In genomic region chr12:96710127-96710745, GRCh38 we compare ENCODE assay signal across 16 cellular contexts.
A peak's percentile ranks its signal among the peaks of the same experiment; 100 is the strongest.
DNase-seq lines count a peak whose midpoint lies in the region; ATAC-seq, FAIRE-seq and TF ChIP-seq lines count a peak whose summit lies in the region.
"Had no signal": no experiment of that assay in that cellular context is flagged by ENCODE, and none has a peak within 500 bp of the region (broad histone marks: within the 10 kb centered on the region; RNA-seq: fewer than 3 reads in every experiment).

No MANE protein-coding gene starts in this region.

- FAIRE-seq in HTR-8/SVneo (lab: Jason Lieb, UNC): no peak

- TF ChIP-seq POLR2A in erythroblast (IDR thresholded peaks at IDR 0.05; ENCODE audit: low read length): no peak

- ATAC-seq in left lobe of liver (no peak), HG02852 (IDR thresholded peaks at IDR 0.05; ENCODE audit: unreplicated experiment) (no peak)

- DNase-seq in DMS153 treated with DMSO at 0.1 percent for 48 hours (lab: John Stamatoyannopoulos, UW; ENCODE audit: unreplicated experiment) (peak; percentile 17), HTR-8/SVneo (ENCODE audit: insufficient read length, low spot score) (peak; percentile 14), NCI-H526 treated with DMSO at 0.1 percent for 48 hours (lab: John Stamatoyannopoulos, UW) (peak; percentile 99), islet precursor cell (peak; percentile 63), left lobe of liver (ENCODE audit: low spot score) (no peak), erythroblast (lab: John Stamatoyannopoulos, UW) (no peak)
- DNase-seq: activated CD4-positive, alpha-beta T cell treated with anti-CD3 and anti-CD28 coated beads for 48 hours; activated naive CD8-positive, alpha-beta T cell treated with anti-CD3 and anti-CD28 coated beads, Interleukin-2, amount 10 ng/mL, durations not matched to agents 7 days and 5 days; activated T-cell treated with anti-CD3 and anti-CD28 coated beads, Interleukin-2, amount 50 U/mL, for 24 hours; C1 segment of cervical spinal cord; caudate nucleus; foreskin fibroblast; GF-D8; NCI-H774; retina had no signal

Comparison
In these comparisons a context has a peak if more than half of its experiments do, and no peak if none do; other contexts are left out.
1. DNase-seq: peak in DMS153 treated with DMSO at 0.1 percent for 48 hours (single experiment), HTR-8/SVneo (single experiment), NCI-H526 treated with DMSO at 0.1 percent for 48 hours (single experiment) and islet precursor cell (single experiment); none in left lobe of liver (single experiment) and erythroblast (0 of 2).